1 cellular context compared by ENCODE assay signal in genomic region chr21:41712730-41713129, GRCh38.
TF ChIP-seq lines count a peak whose summit lies in the region.

No MANE protein-coding gene starts in this region.

TF ChIP-seq in HepG2, 621 proteins besides CTCF, POLR2A, EP300 and RAD21 (continued from another document and continues in another):
- no peak for TF ChIP-seq PRDM15 (CRISPR knock-in tag; IDR thresholded peaks at IDR 0.05)
- no peak for TF ChIP-seq THAP7 (CRISPR knock-in tag; IDR thresholded peaks at IDR 0.05)
- TF ChIP-seq TRIM22 (IDR thresholded peaks at IDR 0.05): no peak
- TF ChIP-seq MEF2D (CRISPR knock-in tag; IDR thresholded peaks at IDR 0.05): no peak
- no peak for TF ChIP-seq NR2F1 (CRISPR knock-in tag; IDR thresholded peaks at IDR 0.05)
- no peak for TF ChIP-seq ZNF382 (CRISPR knock-in tag; IDR thresholded peaks at IDR 0.05; ENCODE audit: borderline replicate concordance)
- TF ChIP-seq ZNF607 (CRISPR knock-in tag; IDR thresholded peaks at IDR 0.05; ENCODE audit: borderline replicate concordance): no peak
- no peak for TF ChIP-seq TAF15 (IDR thresholded peaks at IDR 0.05; ENCODE audit: low read depth, low read length, poor library complexity, severe bottlenecking)
- no peak for TF ChIP-seq TAF1 (CRISPR knock-in tag; IDR thresholded peaks at IDR 0.05)
- no peak for TF ChIP-seq ZNF205 (CRISPR knock-in tag; IDR thresholded peaks at IDR 0.05)
- TF ChIP-seq SOX6 (IDR thresholded peaks at IDR 0.05): no peak
- peak; percentile 32; the same call in 1 of the 2 replicates for TF ChIP-seq SOX6 (CRISPR knock-in tag; IDR thresholded peaks at IDR 0.05)
- TF ChIP-seq ZNF12 (CRISPR knock-in tag; IDR thresholded peaks at IDR 0.05): no peak
- TF ChIP-seq SAFB2 (CRISPR knock-in tag; IDR thresholded peaks at IDR 0.05; ENCODE audit: borderline replicate concordance, low read depth): no peak
- TF ChIP-seq ZSCAN9 (CRISPR knock-in tag; IDR thresholded peaks at IDR 0.05; ENCODE audit: borderline replicate concordance): no peak
- TF ChIP-seq MTA3 (CRISPR knock-in tag; IDR thresholded peaks at IDR 0.05): no peak
- TF ChIP-seq ZNF747 (CRISPR knock-in tag; IDR thresholded peaks at IDR 0.05; ENCODE audit: borderline replicate concordance): 0 out of 2 replicates have a peak, but pooled peaks have one; percentile 37
- TF ChIP-seq MAF1 (CRISPR knock-in tag; IDR thresholded peaks at IDR 0.05; ENCODE audit: borderline replicate concordance): no peak
- TF ChIP-seq SRSF1 (optimal IDR thresholded peaks at IDR 0.05; ENCODE audit: low read depth, low read length): no peak
- TF ChIP-seq NFE2L1 (CRISPR knock-in tag; IDR thresholded peaks at IDR 0.05; ENCODE audit: borderline replicate concordance): no peak
- TF ChIP-seq CSRNP2 (CRISPR knock-in tag; conservative IDR thresholded peaks at IDR 0.05; ENCODE audit: low read depth): no peak
- no peak for TF ChIP-seq ZNF501 (CRISPR knock-in tag; IDR thresholded peaks at IDR 0.05)
- TF ChIP-seq ZNF275 (CRISPR knock-in tag; IDR thresholded peaks at IDR 0.05; ENCODE audit: borderline replicate concordance): no peak
- TF ChIP-seq TBX2 (CRISPR knock-in tag; IDR thresholded peaks at IDR 0.05; ENCODE audit: borderline replicate concordance): peak; percentile 63; the same call in 1 of the 2 replicates
- TF ChIP-seq SP4 (CRISPR knock-in tag; IDR thresholded peaks at IDR 0.05): no peak
- peak; percentile 49 for TF ChIP-seq TEAD3 (CRISPR knock-in tag; optimal IDR thresholded peaks at IDR 0.05; ENCODE audit: borderline replicate concordance)
- TF ChIP-seq ZBTB26 (CRISPR knock-in tag; IDR thresholded peaks at IDR 0.05; ENCODE audit: borderline replicate concordance): no peak
- TF ChIP-seq ZXDC (CRISPR knock-in tag; IDR thresholded peaks at IDR 0.05): no peak
- no peak for TF ChIP-seq SSRP1 (CRISPR knock-in tag; IDR thresholded peaks at IDR 0.05)
- TF ChIP-seq ZNF362 (CRISPR knock-in tag; IDR thresholded peaks at IDR 0.05; ENCODE audit: borderline replicate concordance): no peak
- TF ChIP-seq AGO2 (optimal IDR thresholded peaks at IDR 0.05; ENCODE audit: low read depth, low read length): no peak
- peak; percentile 83 for TF ChIP-seq CEBPB (IDR thresholded peaks at IDR 0.05; ENCODE audit: borderline replicate concordance, low read depth, low read length)
- peak; percentile 40 for TF ChIP-seq FOSL2 (CRISPR knock-in tag; IDR thresholded peaks at IDR 0.05)
- no peak for TF ChIP-seq ZNF724P (CRISPR knock-in tag; IDR thresholded peaks at IDR 0.05; ENCODE audit: borderline replicate concordance)
- no peak for TF ChIP-seq ZNF383 (CRISPR knock-in tag; IDR thresholded peaks at IDR 0.05; ENCODE audit: borderline replicate concordance)
- TF ChIP-seq KDM2A (CRISPR knock-in tag; IDR thresholded peaks at IDR 0.05; ENCODE audit: borderline replicate concordance, low read depth): no peak
- TF ChIP-seq SALL1 (CRISPR knock-in tag; IDR thresholded peaks at IDR 0.05): peak; percentile 71
- no peak for TF ChIP-seq CENPBD1 (CRISPR knock-in tag; IDR thresholded peaks at IDR 0.05; ENCODE audit: borderline replicate concordance, low read depth)
- no peak for TF ChIP-seq TCF7 (IDR thresholded peaks at IDR 0.05; ENCODE audit: low read depth)
- no peak for TF ChIP-seq ZNF720 (CRISPR knock-in tag; IDR thresholded peaks at IDR 0.05)
- no peak for TF ChIP-seq KLF13 (CRISPR knock-in tag; IDR thresholded peaks at IDR 0.05)
- no peak for TF ChIP-seq ZNF7 (CRISPR knock-in tag; IDR thresholded peaks at IDR 0.05)
- no peak for TF ChIP-seq ZNF614 (CRISPR knock-in tag; IDR thresholded peaks at IDR 0.05; ENCODE audit: borderline replicate concordance)
- no peak for TF ChIP-seq PHF20 (CRISPR knock-in tag; IDR thresholded peaks at IDR 0.05)
- no peak for TF ChIP-seq ZFP36L2 (CRISPR knock-in tag; IDR thresholded peaks at IDR 0.05)
- TF ChIP-seq ATM (IDR thresholded peaks at IDR 0.05; ENCODE audit: borderline replicate concordance): no peak
- TF ChIP-seq MTF2 (CRISPR knock-in tag; IDR thresholded peaks at IDR 0.05; ENCODE audit: borderline replicate concordance): no peak
- no peak for TF ChIP-seq ZSCAN20 (CRISPR knock-in tag; IDR thresholded peaks at IDR 0.05; ENCODE audit: borderline replicate concordance)
- TF ChIP-seq HDAC1 (CRISPR knock-in tag; IDR thresholded peaks at IDR 0.05): 0 out of 2 replicates have a peak, but pooled peaks have one; percentile 30
- TF ChIP-seq HNRNPL (IDR thresholded peaks at IDR 0.05; ENCODE audit: low read depth, low read length): no peak
- TF ChIP-seq THRA (CRISPR knock-in tag; IDR thresholded peaks at IDR 0.05; ENCODE audit: borderline replicate concordance): no peak
- 0 out of 2 replicates have a peak, but pooled peaks have one; percentile 36 for TF ChIP-seq REL (CRISPR knock-in tag; conservative IDR thresholded peaks at IDR 0.05)
- peak; percentile 51; the same call in 1 of the 2 replicates for TF ChIP-seq NCOA2 (CRISPR knock-in tag; IDR thresholded peaks at IDR 0.05)
- TF ChIP-seq ZNF776 (CRISPR knock-in tag; IDR thresholded peaks at IDR 0.05): no peak
- no peak for TF ChIP-seq E2F1 (CRISPR knock-in tag; IDR thresholded peaks at IDR 0.05)
- no peak for TF ChIP-seq MIER2 (CRISPR knock-in tag; IDR thresholded peaks at IDR 0.05)
- no peak for TF ChIP-seq RCOR2 (CRISPR knock-in tag; IDR thresholded peaks at IDR 0.05)
